In genomic region chr22:49305215-49305965, GRCh38 we compare ENCODE assay signal across 8 cellular contexts.
A peak's percentile ranks its signal among the peaks of the same experiment; 100 is the strongest.
DNase-seq lines count a peak whose midpoint lies in the region; ATAC-seq, FAIRE-seq and TF ChIP-seq lines count a peak whose summit lies in the region.

No MANE protein-coding gene starts in this region.

- no peaks in the 10 kb centered on the region for H3K36me3 Mint-ChIP-seq in GM23338 (ENCODE audit: low read depth)
- no peaks in the 10 kb centered on the region for H3K36me3 Mint-ChIP-seq in activated naive CD8-positive, alpha-beta T cell treated with anti-CD3 and anti-CD28 coated beads, Interleukin-2, amount 50 U/mL, for 24 hours (ENCODE audit: low read depth)

- no peaks in the 10 kb centered on the region for H3K9me3 Mint-ChIP-seq in GM23338
- H3K9me3 Mint-ChIP-seq in activated naive CD8-positive, alpha-beta T cell treated with anti-CD3 and anti-CD28 coated beads, Interleukin-2, amount 50 U/mL, for 24 hours = no peaks in the 10 kb centered on the region

- no peak overlapping the region for H3K4me3 Mint-ChIP-seq in GM23338
- H3K4me3 Mint-ChIP-seq in activated naive CD8-positive, alpha-beta T cell treated with anti-CD3 and anti-CD28 coated beads, Interleukin-2, amount 50 U/mL, for 24 hours = no peak overlapping the region

- no peaks in the 10 kb centered on the region for H3K4me1 Mint-ChIP-seq in GM23338
- no peaks in the 10 kb centered on the region for H3K4me1 Mint-ChIP-seq in activated naive CD8-positive, alpha-beta T cell treated with anti-CD3 and anti-CD28 coated beads, Interleukin-2, amount 50 U/mL, for 24 hours

- H3F3A ChIP-seq in GM23338 (replicated peaks; ENCODE audit: low read depth) = no peaks in the 10 kb centered on the region

- H3K27me3 ChIP-seq in GM23338 (ENCODE audit: insufficient read depth) (no peaks in the 10 kb centered on the region), keratinocyte (ENCODE audit: control insufficient read depth, extremely low read depth, insufficient read depth, low read length) (no peaks in the 10 kb centered on the region)

- no peaks in the 10 kb centered on the region for H3K79me2 ChIP-seq in GM23338 (replicated peaks; ENCODE audit: insufficient read depth)
- H3K79me2 ChIP-seq in keratinocyte (ENCODE audit: control insufficient read depth, insufficient read depth, low read length) = no peaks in the 10 kb centered on the region

- H3K4me3 ChIP-seq in GM23338 (no peak overlapping the region), keratinocyte (ENCODE audit: control insufficient read depth in 2 of 3, extremely low read depth in 1 of 3, insufficient read depth in 2 of 3, low read depth in 1 of 3, low read length in 3 of 3) (no peak overlapping the region)

- H3K9ac ChIP-seq in keratinocyte (ENCODE audit: control insufficient read depth, extremely low read depth, insufficient read depth, low read length) = no peak overlapping the region

- no peaks in the 10 kb centered on the region for H3K9me2 ChIP-seq in GM23338 (ENCODE audit: insufficient read depth)

- H4K20me1 ChIP-seq in GM23338 (replicated peaks; ENCODE audit: insufficient read depth) (no peaks in the 10 kb centered on the region), keratinocyte (ENCODE audit: control insufficient read depth, extremely low read depth, insufficient read depth, low read length) (no peaks in the 10 kb centered on the region)

- no peak overlapping the region for H3K27ac Mint-ChIP-seq in GM23338
- H3K27ac Mint-ChIP-seq in activated naive CD8-positive, alpha-beta T cell treated with anti-CD3 and anti-CD28 coated beads, Interleukin-2, amount 50 U/mL, for 24 hours = no peak overlapping the region

- in situ Hi-C loops in SK-MEL-5 (cut with HindIII; ENCODE audit: low pct_unique_long_range_greater_than_20kb, low sequenced_read_pairs) = no loop called here

- H3K4me1 ChIP-seq in GM23338 (ENCODE audit: insufficient read depth) (no peaks in the 10 kb centered on the region), keratinocyte (ENCODE audit: control insufficient read depth, extremely low read depth, insufficient read depth, low read length) (no peaks in the 10 kb centered on the region)

- no peaks in the 10 kb centered on the region for H3K9me1 ChIP-seq in keratinocyte (ENCODE audit: control insufficient read depth, extremely low read depth, insufficient read depth, low read length)

- DNase-seq in AML-193 (lab: John Stamatoyannopoulos, UW) (peak; percentile 5 to 6), GM23338 (ENCODE audit: low spot score) (peak; percentile 19), SK-MEL-5 (ENCODE audit: low read depth, low spot score) (peak; percentile 66), keratinocyte (ENCODE audit: low read depth, low spot score) (no peak), GF-D8 (lab: John Stamatoyannopoulos, UW) (no peak)
- peak; percentile 79 for DNase-seq in activated naive CD8-positive, alpha-beta T cell treated with anti-CD3 and anti-CD28 coated beads, Interleukin-2, amount 50 U/mL, for 24 hours
- DNase-seq in stimulated activated CD4-positive, alpha-beta T cell treated with anti-CD3 and anti-CD28 coated beads, Interleukin-1b, Interleukin-23, amount 100 ng/mL, for 48 hours = peak; percentile 55

- ATAC-seq in GM23338 = peak; percentile 95
- peak; percentile 57 for ATAC-seq in activated naive CD8-positive, alpha-beta T cell treated with anti-CD3 and anti-CD28 coated beads, Interleukin-2, amount 50 U/mL, for 24 hours
- no peak for ATAC-seq in HG02981 (IDR thresholded peaks at IDR 0.05; ENCODE audit: unreplicated experiment)

- no peak overlapping the region for H3K27ac ChIP-seq in GM23338 (ENCODE audit: low read depth)
- H3K27ac ChIP-seq in keratinocyte (ENCODE audit: control insufficient read depth, insufficient read depth, low read length) = no peak overlapping the region

- peaks cover 12% of the 10 kb centered on the region for H3K27me3 Mint-ChIP-seq in GM23338 (ENCODE audit: insufficient read depth, low read depth, poor library complexity)
- peaks cover 22% of the 10 kb centered on the region for H3K27me3 Mint-ChIP-seq in activated naive CD8-positive, alpha-beta T cell treated with anti-CD3 and anti-CD28 coated beads, Interleukin-2, amount 50 U/mL, for 24 hours

- H3K9me3 ChIP-seq in keratinocyte (ENCODE audit: control insufficient read depth, low read depth, low read length) = peaks cover 16% of the 10 kb centered on the region

- H2AFZ ChIP-seq in GM23338 = no peak overlapping the region
- H2AFZ ChIP-seq in keratinocyte (ENCODE audit: control insufficient read depth, low read length) = no peak overlapping the region

- FAIRE-seq in keratinocyte (lab: Jason Lieb, UNC) = no peak

- no peak overlapping the region for H3K4me2 ChIP-seq in GM23338
- H3K4me2 ChIP-seq in keratinocyte (ENCODE audit: control insufficient read depth, extremely low read depth, insufficient read depth, low read depth, low read length) = no peak overlapping the region

- dilution Hi-C loops in keratinocyte (cut with MboI; ENCODE audit: extremely low pct_ligation_motif_present, low sequenced_read_pairs) = no loop called here

- H3K36me3 ChIP-seq in GM23338 (ENCODE audit: insufficient read depth) (no peaks in the 10 kb centered on the region), keratinocyte (ENCODE audit: control insufficient read depth in 2 of 2, extremely low read depth in 1 of 2, insufficient read depth in 2 of 2, low read length in 2 of 2) (no peaks in the 10 kb centered on the region)

- TF ChIP-seq CTCF in GM23338 (conservative IDR thresholded peaks at IDR 0.05; ENCODE audit: low read depth in 2 of 2) = peak; percentile 36 to 43
- TF ChIP-seq CTCF in keratinocyte (optimal IDR thresholded peaks at IDR 0.05 in 1 of 3, IDR thresholded peaks at IDR 0.05 in 1 of 3, conservative IDR thresholded peaks at IDR 0.05 in 1 of 3; ENCODE audit: extremely low read depth in 1 of 3, insufficient read depth in 2 of 3, low read length in 3 of 3) = peak in 2 of 3 experiments; percentile 53 to 60

TF ChIP-seq in GM23338, 12 proteins besides CTCF, POLR2A, EP300 and RAD21:
- TF ChIP-seq EZH2phosphoT487 (IDR thresholded peaks at IDR 0.05; ENCODE audit: unreplicated experiment) (no peak), JUNB (IDR thresholded peaks at IDR 0.05; ENCODE audit: unreplicated experiment) (no peak), ZNF331 (CRISPR knock-in tag; IDR thresholded peaks at IDR 0.05; ENCODE audit: low read depth) (no peak), STAT1 (IDR thresholded peaks at IDR 0.05; ENCODE audit: unreplicated experiment) (no peak), POLR2AphosphoS5 (IDR thresholded peaks at IDR 0.05; ENCODE audit: low read depth) (no peak), CREB1 (CRISPR knock-in tag; IDR thresholded peaks at IDR 0.05; ENCODE audit: low read depth) (no peak)

Comparison
In these comparisons a context has a peak if more than half of its experiments do, and no peak if none do; other contexts are left out.
1. DNase-seq: peak in AML-193 (2 of 2), GM23338 (single experiment), SK-MEL-5 (single experiment), activated naive CD8-positive, alpha-beta T cell treated with anti-CD3 and anti-CD28 coated beads, Interleukin-2, amount 50 U/mL, for 24 hours (single experiment) and stimulated activated CD4-positive, alpha-beta T cell treated with anti-CD3 and anti-CD28 coated beads, Interleukin-1b, Interleukin-23, amount 100 ng/mL, for 48 hours (single experiment); none in keratinocyte (single experiment) and GF-D8 (single experiment).